16 cellular contexts compared by ENCODE assay signal in genomic region chr5:138793481-138794010, GRCh38. TPM values are rescaled to one million over a fixed set of nuclear protein-coding genes. Genes with fewer than 3 reads are reported as not detected.
DNase-seq lines count a peak whose midpoint lies in the region; ATAC-seq, FAIRE-seq and TF ChIP-seq lines count a peak whose summit lies in the region.
"Had no signal": no experiment of that assay in that cellular context is flagged by ENCODE, and none has a peak within 500 bp of the region (broad histone marks: within the 10 kb centered on the region; RNA-seq: fewer than 3 reads in every experiment).

No MANE protein-coding gene starts in this region.

- H2AFZ ChIP-seq in GM23338, result no peak overlapping the region

- H3K9me3 Mint-ChIP-seq in GM23338 (no peaks in the 10 kb centered on the region), chondrocyte (ENCODE audit: low read depth) (no peaks in the 10 kb centered on the region)
- H3K9me3 Mint-ChIP-seq: CD4-positive, alpha-beta memory T cell had no signal

- TF ChIP-seq CTCF in A549 (IDR thresholded peaks at IDR 0.05) (no peak), GM23338 (conservative IDR thresholded peaks at IDR 0.05; ENCODE audit: low read depth in 2 of 2) (no peak), chondrocyte (IDR thresholded peaks at IDR 0.05) (no peak), adrenal gland (IDR thresholded peaks at IDR 0.05) (no peak)

- H3K4me1 Mint-ChIP-seq in GM23338, result peaks cover 27% of the 10 kb centered on the region
- peaks cover 81% of the 10 kb centered on the region for H3K4me1 Mint-ChIP-seq in chondrocyte (ENCODE audit: low read depth)

- H3K4me2 ChIP-seq in A549 (no peak overlapping the region), GM23338 (no peak overlapping the region)

- no peaks in the 10 kb centered on the region for H3F3A ChIP-seq in GM23338 (replicated peaks; ENCODE audit: low read depth)

- H3K9me2 ChIP-seq in GM23338 (ENCODE audit: insufficient read depth), result no peaks in the 10 kb centered on the region

- intact Hi-C loops in adrenal gland (cut with DNase I), result no loop called here

- no peaks in the 10 kb centered on the region for H3K9me3 ChIP-seq in A549
- no peaks in the 10 kb centered on the region for H3K9me3 ChIP-seq in adrenal gland (replicated peaks in 1 of 3)

- no peaks in the 10 kb centered on the region for H3K36me3 ChIP-seq in GM23338 (ENCODE audit: insufficient read depth)
- H3K36me3 ChIP-seq in adrenal gland (replicated peaks in 1 of 2), result no peaks in the 10 kb centered on the region

- peaks cover 14% of the 10 kb centered on the region; the same call in 2 of the 3 replicates for H3K4me1 ChIP-seq in A549
- H3K4me1 ChIP-seq in GM23338 (ENCODE audit: insufficient read depth), result peaks cover 21% of the 10 kb centered on the region
- peaks cover 24 to 46% of the 10 kb centered on the region in 2 donors for H3K4me1 ChIP-seq in adrenal gland (replicated peaks in 1 of 2)

- TF ChIP-seq POLR2A in A549 (IDR thresholded peaks at IDR 0.05; ENCODE audit: low read length) (no peak), adrenal gland (IDR thresholded peaks at IDR 0.05) (no peak)

- peak overlapping the region; percentile 32; the same call in 1 of the 2 replicates for H3K27ac Mint-ChIP-seq in GM23338
- peak overlapping the region; percentile 57 for H3K27ac Mint-ChIP-seq in chondrocyte (ENCODE audit: unreplicated experiment)

- H4K20me1 ChIP-seq in GM23338 (replicated peaks; ENCODE audit: insufficient read depth), result peaks cover 6% of the 10 kb centered on the region

- POLR2A ChIA-PET in A549 (lab: Yijun Ruan, JAX), result no interaction called here

- H3K27me3 Mint-ChIP-seq in GM23338 (ENCODE audit: insufficient read depth, low read depth, poor library complexity) (peaks cover 2% of the 10 kb centered on the region), chondrocyte (ENCODE audit: low read depth) (no peaks in the 10 kb centered on the region)

- ATAC-seq in A549 (no peak), GM23338 (no peak), HG02588 (IDR thresholded peaks at IDR 0.05; ENCODE audit: unreplicated experiment) (no peak)

- no peak for TF ChIP-seq EP300 in A549 (IDR thresholded peaks at IDR 0.05)

- H3K27me3 ChIP-seq in GM23338 (ENCODE audit: insufficient read depth), result no peaks in the 10 kb centered on the region
- no peaks in the 10 kb centered on the region for H3K27me3 ChIP-seq in adrenal gland

- no peak overlapping the region for H3K4me3 ChIP-seq in A549
- H3K4me3 ChIP-seq in GM23338, result no peak overlapping the region
- H3K4me3 ChIP-seq in adrenal gland, result no peak overlapping the region

- CTCF ChIA-PET in A549 (lab: Yijun Ruan, JAX), result interaction anchor here (0.6 kb wide), 1 partner anchor 41 kb away, joined by 3 read pairs; no protein-coding TSS in a partner anchor

- peaks cover 85% of the 10 kb centered on the region for H3K79me2 ChIP-seq in GM23338 (replicated peaks; ENCODE audit: insufficient read depth)

- H3K36me3 Mint-ChIP-seq in GM23338 (ENCODE audit: low read depth) (peaks cover 7% of the 10 kb centered on the region; the same call in 2 of the 3 replicates), chondrocyte (ENCODE audit: low read depth) (peaks cover 3% of the 10 kb centered on the region)

- DNase-seq in A549 (ENCODE audit: low read depth in 1 of 2, low spot score in 1 of 2) (no peak), GM23338 (ENCODE audit: low spot score) (no peak), chondrocyte (ENCODE audit: low spot score) (no peak), adrenal gland (no peak), retina (no peak), SKM-1 treated with dmso at 0.1 percent for 144 hours (lab: John Stamatoyannopoulos, UW; ENCODE audit: unreplicated experiment) (no peak)
- DNase-seq: CD4-positive, alpha-beta memory T cell; DMS79 treated with DMSO at 0.1 percent for 48 hours; GDM1; Karpas-422; NCI-H2029; NCI-H510A; NCI-H82 had no signal

- TF ChIP-seq RAD21 in A549 (conservative IDR thresholded peaks at IDR 0.05 in 1 of 2, IDR thresholded peaks at IDR 0.05 in 1 of 2), result no peak

- no peak overlapping the region for H3K4me3 Mint-ChIP-seq in GM23338
- H3K4me3 Mint-ChIP-seq in chondrocyte (ENCODE audit: unreplicated experiment), result no peak overlapping the region
- H3K4me3 Mint-ChIP-seq: CD4-positive, alpha-beta memory T cell had no signal

- FAIRE-seq in A549 (lab: Jason Lieb, UNC) (peak; percentile 32), islet of Langerhans (lab: Jason Lieb, UNC) (peak; percentile 60)

- H3K27ac ChIP-seq in A549 (no peak overlapping the region), GM23338 (ENCODE audit: low read depth) (peak overlapping the region; percentile 53; the same call in 1 of the 2 replicates), adrenal gland (no peak overlapping the region)
- H3K27ac ChIP-seq: 22Rv1 had no signal

TF ChIP-seq in A549, 52 proteins besides CTCF, POLR2A, EP300 and RAD21 (continues in another document):
- TF ChIP-seq MAFK (IDR thresholded peaks at IDR 0.05; ENCODE audit: partially characterized antibody) (no peak), ZSCAN20 (CRISPR knock-in tag; IDR thresholded peaks at IDR 0.05) (no peak), MYC (IDR thresholded peaks at IDR 0.05; ENCODE audit: borderline replicate concordance, low read length) (no peak), HOXA7 (CRISPR knock-in tag; IDR thresholded peaks at IDR 0.05) (no peak)
- TF ChIP-seq, protein P1, sequence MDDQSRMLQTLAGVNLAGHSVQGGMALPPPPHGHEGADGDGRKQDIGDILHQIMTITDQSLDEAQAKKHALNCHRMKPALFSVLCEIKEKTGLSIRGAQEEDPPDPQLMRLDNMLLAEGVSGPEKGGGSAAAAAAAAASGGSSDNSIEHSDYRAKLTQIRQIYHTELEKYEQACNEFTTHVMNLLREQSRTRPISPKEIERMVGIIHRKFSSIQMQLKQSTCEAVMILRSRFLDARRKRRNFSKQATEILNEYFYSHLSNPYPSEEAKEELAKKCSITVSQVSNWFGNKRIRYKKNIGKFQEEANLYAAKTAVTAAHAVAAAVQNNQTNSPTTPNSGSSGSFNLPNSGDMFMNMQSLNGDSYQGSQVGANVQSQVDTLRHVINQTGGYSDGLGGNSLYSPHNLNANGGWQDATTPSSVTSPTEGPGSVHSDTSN (IDR thresholded peaks at IDR 0.05), result no peak
- TF ChIP-seq, protein P2, sequence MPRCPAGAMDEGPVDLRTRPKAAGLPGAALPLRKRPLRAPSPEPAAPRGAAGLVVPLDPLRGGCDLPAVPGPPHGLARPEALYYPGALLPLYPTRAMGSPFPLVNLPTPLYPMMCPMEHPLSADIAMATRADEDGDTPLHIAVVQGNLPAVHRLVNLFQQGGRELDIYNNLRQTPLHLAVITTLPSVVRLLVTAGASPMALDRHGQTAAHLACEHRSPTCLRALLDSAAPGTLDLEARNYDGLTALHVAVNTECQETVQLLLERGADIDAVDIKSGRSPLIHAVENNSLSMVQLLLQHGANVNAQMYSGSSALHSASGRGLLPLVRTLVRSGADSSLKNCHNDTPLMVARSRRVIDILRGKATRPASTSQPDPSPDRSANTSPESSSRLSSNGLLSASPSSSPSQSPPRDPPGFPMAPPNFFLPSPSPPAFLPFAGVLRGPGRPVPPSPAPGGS (IDR thresholded peaks at IDR 0.05), result no peak

TF ChIP-seq in GM23338, 12 proteins besides CTCF, POLR2A, EP300 and RAD21 (continues in another document):
- TF ChIP-seq EZH2phosphoT487 (IDR thresholded peaks at IDR 0.05; ENCODE audit: unreplicated experiment), result no peak
- no peak for TF ChIP-seq REST (IDR thresholded peaks at IDR 0.05; ENCODE audit: unreplicated experiment)
- TF ChIP-seq ZNF331 (CRISPR knock-in tag; IDR thresholded peaks at IDR 0.05; ENCODE audit: low read depth), result no peak
- TF ChIP-seq STAT1 (IDR thresholded peaks at IDR 0.05; ENCODE audit: unreplicated experiment), result no peak
- no peak for TF ChIP-seq ZNF114 (CRISPR knock-in tag; IDR thresholded peaks at IDR 0.05)

RNA-seq across cellular contexts. Expression of gene CTNNA1, which starts 40.3 kb away (rescaled TPM):
- 154 and 190 TPM in 2 replicates for polyA plus RNA-seq in A549 (2011; rRNA removed)
- 117 and 119 TPM in 2 replicates for polyA plus RNA-seq in A549 (2012; cell fraction: cytosol; rRNA removed)
- 189 and 219 TPM in 2 replicates for polyA plus RNA-seq in A549 (2012; cell fraction: nucleus; rRNA removed)
- polyA plus RNA-seq in A549 (2017; fragmentation: RNase III; extraction: RNeasy Plus Mini Kit Qiagen cat#74134 plus additional on column Dnase treatment), result 184 to 194 TPM (median 191 TPM) in 3 replicates
- polyA minus RNA-seq in A549 (2011; rRNA and poly(A)+ RNA removed), result 244 and 246 TPM in 2 replicates
- 292 and 348 TPM in 2 replicates for total RNA-seq in GM23338 (2014; rRNA removed; shearing (Covaris generic))
- polyA plus RNA-seq in GM23338 (2016; fragmentation: Nextera tagmentation; extraction: Ambion mirVana), result 111 and 116 TPM in 2 replicates
- total RNA-seq in chondrocyte, result 326 to 397 TPM (median 393 TPM) in 3 replicates
- 100 to 1,000 TPM; 297 to 521 (median 347) TPM for total RNA-seq in adrenal gland
- polyA plus RNA-seq in adrenal gland, result 100 to 1,000 TPM; 111 to 371 (median 133) TPM
